In genomic region chr1:16999863-17000262, GRCh38 we compare ENCODE assay signal across 37 cellular contexts. TPM values are rescaled to one million over a fixed set of nuclear protein-coding genes. Genes with fewer than 3 reads are reported as not detected.
A peak's percentile ranks its signal among the peaks of the same experiment; 100 is the strongest.
DNase-seq lines count a peak whose midpoint lies in the region; ATAC-seq, FAIRE-seq and TF ChIP-seq lines count a peak whose summit lies in the region.
"Had no signal": no experiment of that assay in that cellular context is flagged by ENCODE, and none has a peak within 500 bp of the region (broad histone marks: within the 10 kb centered on the region; RNA-seq: fewer than 3 reads in every experiment).

No MANE protein-coding gene starts in this region.

- H3K27me3 Mint-ChIP-seq in GM23338 (ENCODE audit: insufficient read depth, low read depth, poor library complexity), result peaks cover 7% of the 10 kb centered on the region
- no peaks in the 10 kb centered on the region for H3K27me3 Mint-ChIP-seq in stimulated activated naive B cell treated with anti-CD40 and anti-IgM and Interleukin-4, amounts not matched to agents 10 μg/mL and 1 μg/mL and 100 μg/mL, for 72 hours
- H3K27me3 Mint-ChIP-seq in CD4-positive, alpha-beta T cell, result no peaks in the 10 kb centered on the region
- H3K27me3 Mint-ChIP-seq: activated naive CD4-positive, alpha-beta T cell treated with anti-CD3 and anti-CD28 coated beads, Interleukin-2, amount 10 ng/mL, durations not matched to agents 7 days and 5 days; natural killer cell treated with Interleukin-12 subunit alpha and Interleukin-12 subunit beta and Interleukin-15 and Interleukin-18, amount 100 ng/mL, for 72 hours had no signal

- no peak for FAIRE-seq in frontal cortex (lab: Jason Lieb, UNC)
- FAIRE-seq: HTR-8/SVneo had no signal

- H3K9ac ChIP-seq in DND-41 (ENCODE audit: low read depth, low read length), result no peak overlapping the region
- H3K9ac ChIP-seq: BLaER1 treated with 17β-estradiol and CSF1 and Interleukin-3, amounts not matched to agents 10 nM and 100 nM had no signal

- peaks cover 40% of the 10 kb centered on the region for H3K36me3 Mint-ChIP-seq in GM23338 (ENCODE audit: low read depth)
- peaks cover 40 to 59% of the 10 kb centered on the region in 2 donors for H3K36me3 Mint-ChIP-seq in stimulated activated naive B cell treated with anti-CD40 and anti-IgM and Interleukin-4, amounts not matched to agents 10 μg/mL and 1 μg/mL and 100 μg/mL, for 72 hours
- peaks cover 55% of the 10 kb centered on the region for H3K36me3 Mint-ChIP-seq in CD4-positive, alpha-beta T cell (ENCODE audit: low read depth)

- ATAC-seq in DND-41 (ENCODE audit: insufficient read depth, low read depth), result no peak
- peak; percentile 76 for ATAC-seq in GM23338
- ATAC-seq in stimulated activated naive B cell treated with anti-CD40 and anti-IgM and Interleukin-4, amounts not matched to agents 10 μg/mL and 1 μg/mL and 100 μg/mL, for 72 hours (replicated peaks), result no peak
- ATAC-seq in CD4-positive, alpha-beta T cell (ENCODE audit: poor library complexity), result no peak
- no peak for ATAC-seq in GM19467 (IDR thresholded peaks at IDR 0.05; ENCODE audit: unreplicated experiment)
- ATAC-seq: activated CD8-positive, alpha-beta T cell treated with anti-CD3 and anti-CD28 coated beads, Interleukin-2, amount 10 ng/mL, durations not matched to agents 7 days and 5 days; body of pancreas; left colon; mucosa of descending colon; natural killer cell treated with Interleukin-12 subunit alpha and Interleukin-12 subunit beta and Interleukin-15 and Interleukin-18, amount 100 ng/mL, for 72 hours; right lobe of liver had no signal

- DNase-seq in DND-41 (no peak), GM23338 (ENCODE audit: low spot score) (no peak), WERI-Rb-1 (no peak), frontal cortex (ENCODE audit: low spot score in 2 of 2) (peak; percentile 6 to 10)
- no peak for DNase-seq in stimulated activated naive B cell treated with anti-CD40 and anti-IgM and Interleukin-4, amounts not matched to agents 10 μg/mL and 1 μg/mL and 100 μg/mL, for 72 hours
- no peak for DNase-seq in NK-92 treated with Interleukin-12 subunit alpha and Interleukin-12 subunit beta, amount 100 ng/mL, for 24 hours (lab: John Stamatoyannopoulos, UW)
- no peak for DNase-seq in CD4-positive, alpha-beta T cell
- DNase-seq: activated CD8-positive, alpha-beta T cell treated with anti-CD3 and anti-CD28 coated beads, Interleukin-2, amount 10 ng/mL, durations not matched to agents 7 days and 5 days; activated naive CD4-positive, alpha-beta T cell treated with anti-CD3 and anti-CD28 coated beads, Interleukin-2, amount 10 ng/mL, durations not matched to agents 7 days and 5 days; adrenal gland; body of pancreas; Caco-2; cerebellar nuclear complex; dorsolateral prefrontal cortex; GDM1; hypothalamus; immature natural killer cell; KBM-7; left colon; mammary epithelial cell; mucosa of descending colon; NCI-H1105 treated with DMSO at 0.1 percent for 48 hours; NCI-H187 treated with DMSO at 0.1 percent for 48 hours; NCI-H2171; NCI-H510A; occipital lobe; right lobe of liver; stimulated activated CD4-positive, alpha-beta T cell treated with anti-CD3 and anti-CD28 coated beads, Interleukin-12 subunit alpha, Interleukin-12 subunit beta, amount 100 ng/mL, for 4 hours; stimulated activated CD4-positive, alpha-beta T cell treated with anti-CD3 and anti-CD28 coated beads, Interleukin-2, amount 100 ng/mL, for 48 hours; thyroid gland had no signal

- H3K4me3 ChIP-seq in DND-41 (ENCODE audit: low read depth in 1 of 2, low read length in 2 of 2) (no peak overlapping the region), GM23338 (no peak overlapping the region), WERI-Rb-1 (ENCODE audit: low read depth, low read length) (no peak overlapping the region)
- H3K4me3 ChIP-seq: adrenal gland; BLaER1 treated with 17β-estradiol and CSF1 and Interleukin-3, amounts not matched to agents 10 nM and 100 nM; body of pancreas; dorsolateral prefrontal cortex; mucosa of descending colon; prostate gland; right lobe of liver; thyroid gland; vagina had no signal

- H3K79me2 ChIP-seq in DND-41 (ENCODE audit: insufficient read depth, low read length) (no peaks in the 10 kb centered on the region), GM23338 (replicated peaks; ENCODE audit: insufficient read depth) (no peaks in the 10 kb centered on the region)

- H3K27ac Mint-ChIP-seq in GM23338, result no peak overlapping the region
- no peak overlapping the region for H3K27ac Mint-ChIP-seq in stimulated activated naive B cell treated with anti-CD40 and anti-IgM and Interleukin-4, amounts not matched to agents 10 μg/mL and 1 μg/mL and 100 μg/mL, for 72 hours
- H3K27ac Mint-ChIP-seq in CD4-positive, alpha-beta T cell, result no peak overlapping the region
- H3K27ac Mint-ChIP-seq: activated CD8-positive, alpha-beta T cell treated with anti-CD3 and anti-CD28 coated beads, Interleukin-2, amount 10 ng/mL, durations not matched to agents 7 days and 5 days; activated naive CD4-positive, alpha-beta T cell treated with anti-CD3 and anti-CD28 coated beads, Interleukin-2, amount 10 ng/mL, durations not matched to agents 7 days and 5 days; immature natural killer cell; natural killer cell treated with Interleukin-12 subunit alpha and Interleukin-12 subunit beta and Interleukin-15 and Interleukin-18, amount 100 ng/mL, for 72 hours; T-helper 1 cell treated with Interleukin-12 subunit alpha and Interleukin-12 subunit beta and Interleukin-4 antibody, amounts not matched to agents 30 μg/mL and 1 μg/mL, for 36 hours had no signal

- H3K4me2 ChIP-seq in DND-41 (ENCODE audit: insufficient read depth, low read length) (no peak overlapping the region), GM23338 (no peak overlapping the region)
- H3K4me2 ChIP-seq: BLaER1 treated with 17β-estradiol and CSF1 and Interleukin-3, amounts not matched to agents 10 nM and 100 nM had no signal

- no peaks in the 10 kb centered on the region for H3F3A ChIP-seq in GM23338 (replicated peaks; ENCODE audit: low read depth)

- no peak overlapping the region for H3K27ac ChIP-seq in DND-41 (ENCODE audit: low read length)
- no peak overlapping the region for H3K27ac ChIP-seq in GM23338 (ENCODE audit: low read depth)
- H3K27ac ChIP-seq in WERI-Rb-1, result no peak overlapping the region
- H3K27ac ChIP-seq in CD4-positive, alpha-beta T cell (ENCODE audit: low read depth, low read length), result no peak overlapping the region
- H3K27ac ChIP-seq: adrenal gland; BLaER1 treated with 17β-estradiol and CSF1 and Interleukin-3, amounts not matched to agents 10 nM and 100 nM; body of pancreas; dorsolateral prefrontal cortex; prostate gland; right lobe of liver; thyroid gland; vagina had no signal

- H2AFZ ChIP-seq in DND-41 (ENCODE audit: low read depth, low read length), result no peak overlapping the region
- no peak overlapping the region for H2AFZ ChIP-seq in GM23338

- H3K27me3 ChIP-seq in DND-41 (ENCODE audit: insufficient read depth, low read length, poor library complexity) (no peaks in the 10 kb centered on the region), GM23338 (ENCODE audit: insufficient read depth) (no peaks in the 10 kb centered on the region), WERI-Rb-1 (ENCODE audit: insufficient read depth, low read depth, severe bottlenecking) (no peaks in the 10 kb centered on the region)
- H3K27me3 ChIP-seq in CD4-positive, alpha-beta T cell (ENCODE audit: control insufficient read depth, insufficient read depth, low read length), result no peaks in the 10 kb centered on the region
- H3K27me3 ChIP-seq: adrenal gland; BLaER1 treated with 17β-estradiol and CSF1 and Interleukin-3, amounts not matched to agents 10 nM and 100 nM; body of pancreas; dorsolateral prefrontal cortex; right lobe of liver; thyroid gland; vagina had no signal

- no peaks in the 10 kb centered on the region for H3K4me1 Mint-ChIP-seq in GM23338
- H3K4me1 Mint-ChIP-seq in stimulated activated naive B cell treated with anti-CD40 and anti-IgM and Interleukin-4, amounts not matched to agents 10 μg/mL and 1 μg/mL and 100 μg/mL, for 72 hours, result no peaks in the 10 kb centered on the region
- no peaks in the 10 kb centered on the region for H3K4me1 Mint-ChIP-seq in CD4-positive, alpha-beta T cell (ENCODE audit: low read depth)
- H3K4me1 Mint-ChIP-seq: activated naive CD4-positive, alpha-beta T cell treated with anti-CD3 and anti-CD28 coated beads, Interleukin-2, amount 10 ng/mL, durations not matched to agents 7 days and 5 days; immature natural killer cell had no signal

- H3K4me1 ChIP-seq in DND-41 (ENCODE audit: insufficient read depth, low read length) (no peaks in the 10 kb centered on the region), GM23338 (ENCODE audit: insufficient read depth) (no peaks in the 10 kb centered on the region)
- H3K4me1 ChIP-seq: BLaER1 treated with 17β-estradiol and CSF1 and Interleukin-3, amounts not matched to agents 10 nM and 100 nM; body of pancreas; Caco-2; prostate gland; right lobe of liver; thyroid gland; vagina had no signal

- H3K9me3 Mint-ChIP-seq in GM23338, result no peaks in the 10 kb centered on the region
- no peaks in the 10 kb centered on the region for H3K9me3 Mint-ChIP-seq in stimulated activated naive B cell treated with anti-CD40 and anti-IgM and Interleukin-4, amounts not matched to agents 10 μg/mL and 1 μg/mL and 100 μg/mL, for 72 hours
- H3K9me3 Mint-ChIP-seq in CD4-positive, alpha-beta T cell, result no peaks in the 10 kb centered on the region
- H3K9me3 Mint-ChIP-seq: activated naive CD4-positive, alpha-beta T cell treated with anti-CD3 and anti-CD28 coated beads, Interleukin-2, amount 10 ng/mL, durations not matched to agents 7 days and 5 days; immature natural killer cell; natural killer cell treated with Interleukin-12 subunit alpha and Interleukin-12 subunit beta and Interleukin-15 and Interleukin-18, amount 100 ng/mL, for 72 hours; T-helper 1 cell treated with Interleukin-12 subunit alpha and Interleukin-12 subunit beta and Interleukin-4 antibody, amounts not matched to agents 30 μg/mL and 1 μg/mL, for 36 hours had no signal

- POLR2A ChIA-PET in CD4-positive, alpha-beta T cell (lab: Charles Lee), result no interaction called here

- CTCF ChIA-PET in CD4-positive, alpha-beta T cell (lab: Charles Lee), result no interaction called here

- peak; percentile 40 for TF ChIP-seq CTCF in DND-41 (IDR thresholded peaks at IDR 0.05; ENCODE audit: borderline replicate concordance, extremely low read depth, low read length, poor library complexity, severe bottlenecking)
- TF ChIP-seq CTCF in GM23338 (conservative IDR thresholded peaks at IDR 0.05; ENCODE audit: low read depth in 2 of 2), result peak; percentile 22 to 36; a peak in 3 of 4 replicates
- TF ChIP-seq CTCF in WERI-Rb-1 (IDR thresholded peaks at IDR 0.05; ENCODE audit: low read depth, low read length), result peak; percentile 41
- TF ChIP-seq CTCF in CD4-positive, alpha-beta T cell (IDR thresholded peaks at IDR 0.05), result no peak

- no peaks in the 10 kb centered on the region for H3K9me3 ChIP-seq in DND-41 (ENCODE audit: insufficient read depth, low read length, severe bottlenecking)
- no peaks in the 10 kb centered on the region for H3K9me3 ChIP-seq in WERI-Rb-1 (ENCODE audit: severe bottlenecking)
- H3K9me3 ChIP-seq in CD4-positive, alpha-beta T cell (ENCODE audit: control insufficient read depth, low read length), result no peaks in the 10 kb centered on the region
- H3K9me3 ChIP-seq: adrenal gland; BLaER1 treated with 17β-estradiol and CSF1 and Interleukin-3, amounts not matched to agents 10 nM and 100 nM; body of pancreas; Caco-2; mucosa of descending colon; prostate gland; right lobe of liver; thyroid gland; vagina had no signal

- H4K20me1 ChIP-seq in DND-41 (ENCODE audit: insufficient read depth, low read length) (peaks cover 6% of the 10 kb centered on the region; the same call in 1 of the 2 replicates), GM23338 (replicated peaks; ENCODE audit: insufficient read depth) (no peaks in the 10 kb centered on the region; the same call in 1 of the 2 replicates)

- intact Hi-C loops in CD4-positive, alpha-beta T cell (cut with DNase I, micrococcal nuclease), result no loop called here

- no peaks in the 10 kb centered on the region for H3K9me2 ChIP-seq in GM23338 (ENCODE audit: insufficient read depth)

- H3K36me3 ChIP-seq in DND-41 (ENCODE audit: insufficient read depth, low read length) (peaks cover 52% of the 10 kb centered on the region), GM23338 (ENCODE audit: insufficient read depth) (no peaks in the 10 kb centered on the region; the same call in none of the 2 replicates), WERI-Rb-1 (peaks cover 37% of the 10 kb centered on the region)

- H3K4me3 Mint-ChIP-seq in GM23338, result no peak overlapping the region
- H3K4me3 Mint-ChIP-seq in stimulated activated naive B cell treated with anti-CD40 and anti-IgM and Interleukin-4, amounts not matched to agents 10 μg/mL and 1 μg/mL and 100 μg/mL, for 72 hours, result no peak overlapping the region
- H3K4me3 Mint-ChIP-seq in CD4-positive, alpha-beta T cell, result no peak overlapping the region
- H3K4me3 Mint-ChIP-seq: activated CD8-positive, alpha-beta T cell treated with anti-CD3 and anti-CD28 coated beads, Interleukin-2, amount 10 ng/mL, durations not matched to agents 7 days and 5 days; activated naive CD4-positive, alpha-beta T cell treated with anti-CD3 and anti-CD28 coated beads, Interleukin-2, amount 10 ng/mL, durations not matched to agents 7 days and 5 days; immature natural killer cell; natural killer cell treated with Interleukin-12 subunit alpha and Interleukin-12 subunit beta and Interleukin-15 and Interleukin-18, amount 100 ng/mL, for 72 hours; T-helper 1 cell treated with Interleukin-12 subunit alpha and Interleukin-12 subunit beta and Interleukin-4 antibody, amounts not matched to agents 30 μg/mL and 1 μg/mL, for 36 hours had no signal

RNA-seq across cellular contexts. Expression of gene ATP13A2, which starts 11.9 kb away (rescaled TPM):
- total RNA-seq in GM23338 (2014; rRNA removed; shearing (Covaris generic)), result 83.3 and 87.7 TPM in 2 replicates
- polyA plus RNA-seq in GM23338 (2016; fragmentation: Nextera tagmentation; extraction: Ambion mirVana), result 30.1 and 31.8 TPM in 2 replicates
- total RNA-seq in frontal cortex, result 73.4 TPM
- 10 to 100 TPM; 27.0 to 30.6 TPM for total RNA-seq in CD4-positive, alpha-beta T cell

RNA-seq across cellular contexts. Expression of gene MFAP2, which starts 19.4 kb away (rescaled TPM):
- total RNA-seq in GM23338 (2014; rRNA removed; shearing (Covaris generic)), result 107 and 129 TPM in 2 replicates
- 255 TPM in 2 replicates for polyA plus RNA-seq in GM23338 (2016; fragmentation: Nextera tagmentation; extraction: Ambion mirVana)
- total RNA-seq in frontal cortex, result 7.3 TPM
- total RNA-seq in CD4-positive, alpha-beta T cell, result not detected
- total RNA-seq: activated CD8-positive, alpha-beta T cell treated with anti-CD3 and anti-CD28 coated beads, Interleukin-2, amount 10 ng/mL, durations not matched to agents 7 days and 5 days; natural killer cell treated with Interleukin-12 subunit alpha and Interleukin-12 subunit beta and Interleukin-15 and Interleukin-18, amount 100 ng/mL, for 72 hours had no signal
- polyA plus RNA-seq: immature natural killer cell had no signal

RNA-seq across cellular contexts. Expression of gene SDHB, which starts 54.0 kb away (rescaled TPM):
- total RNA-seq in GM23338 (2014; rRNA removed; shearing (Covaris generic)), result 72.8 and 105 TPM in 2 replicates
- polyA plus RNA-seq in GM23338 (2016; fragmentation: Nextera tagmentation; extraction: Ambion mirVana), result 112 and 121 TPM in 2 replicates
- 89.3 TPM for total RNA-seq in frontal cortex
- 10 to 100 TPM; 53.9 to 56.2 TPM for total RNA-seq in CD4-positive, alpha-beta T cell

Comparison
In these comparisons a context has a peak if more than half of its experiments do, and no peak if none do; other contexts are left out.
1. DNase-seq: peak in frontal cortex (2 of 2); none in DND-41 (single experiment), GM23338 (single experiment), WERI-Rb-1 (single experiment), stimulated activated naive B cell treated with anti-CD40 and anti-IgM and Interleukin-4, amounts not matched to agents 10 μg/mL and 1 μg/mL and 100 μg/mL, for 72 hours (single experiment), NK-92 treated with Interleukin-12 subunit alpha and Interleukin-12 subunit beta, amount 100 ng/mL, for 24 hours (single experiment) and CD4-positive, alpha-beta T cell (0 of 10).
2. RNA of gene MFAP2, which starts 19.4 kb away (total RNA-seq): 107 to 129 TPM in GM23338; 7.3 TPM in frontal cortex (single experiment) and not detected in CD4-positive, alpha-beta T cell; every median in the first group is over 10 times any median in the second.